Comparison of ENCODE assay signal across 9 cellular contexts in genomic region chr15:98946301-98947255, GRCh38.
A peak's percentile ranks its signal among the peaks of the same experiment; 100 is the strongest.
DNase-seq lines count a peak whose midpoint lies in the region; TF ChIP-seq lines count a peak whose summit lies in the region.
"Had no signal": no experiment of that assay in that cellular context is flagged by ENCODE, and none has a peak within 500 bp of the region (broad histone marks: within the 10 kb centered on the region; RNA-seq: fewer than 3 reads in every experiment).

No MANE protein-coding gene starts in this region.

- no peak overlapping the region for H2AFZ ChIP-seq in mammary epithelial cell (ENCODE audit: low read depth, low read length)

- BruUV-seq in mammary epithelial cell (replicated peaks; lab: Mats Ljungman, UMichigan), result no TSS peak

- 73% methylated on average over 10 of the region's 15 CpGs for WGBS in mammary epithelial cell (ENCODE audit: low coverage, missing lambda C conversion rate)

- no peak overlapping the region for H3K4me2 ChIP-seq in mammary epithelial cell (ENCODE audit: insufficient read depth, low read depth, low read length)

- H3K4me3 ChIP-seq in breast epithelium, result no peak overlapping the region
- no peak overlapping the region for H3K4me3 ChIP-seq in mammary epithelial cell (replicated peaks in 1 of 3; ENCODE audit: insufficient read depth in 1 of 3, low read depth in 2 of 3, low read length in 3 of 3)
- peak overlapping the region; percentile 33 to 44 for H3K4me3 ChIP-seq in neutrophil (ENCODE audit: low read depth in 1 of 2, low read length in 1 of 2)
- H3K4me3 ChIP-seq in MG63, result no peak overlapping the region

- H3K36me3 ChIP-seq in breast epithelium (no peaks in the 10 kb centered on the region), mammary epithelial cell (ENCODE audit: insufficient read depth, low read length) (peaks cover 15% of the 10 kb centered on the region), neutrophil (peaks cover 82% of the 10 kb centered on the region), MG63 (peaks cover 42% of the 10 kb centered on the region)

- DNase-seq in breast epithelium (ENCODE audit: low spot score in 2 of 2), result no peak
- no peak for DNase-seq in mammary epithelial cell
- peak; percentile 51 for DNase-seq in globus pallidus (ENCODE audit: low spot score)
- DNase-seq in MG63, result no peak
- DNase-seq in stimulated activated CD4-positive, alpha-beta T cell treated with anti-CD3 and anti-CD28 coated beads, Interleukin-4, amount 100 ng/mL, for 1 hour, result no peak
- DNase-seq in DMS114 treated with DMSO at 0.1 percent for 48 hours (lab: John Stamatoyannopoulos, UW; ENCODE audit: unreplicated experiment), result no peak
- DNase-seq in KG1 (lab: John Stamatoyannopoulos, UW), result no peak
- DNase-seq: ACHN had no signal

- H3K9ac ChIP-seq in mammary epithelial cell (ENCODE audit: insufficient read depth, low read length), result no peak overlapping the region

- H3K4me1 ChIP-seq in breast epithelium, result peaks cover 0 to 11% of the 10 kb centered on the region in 2 donors
- H3K4me1 ChIP-seq in mammary epithelial cell (ENCODE audit: insufficient read depth, low read length), result no peaks in the 10 kb centered on the region
- peaks cover 51 to 53% of the 10 kb centered on the region in 2 experiments for H3K4me1 ChIP-seq in neutrophil (ENCODE audit: control insufficient read depth in 1 of 2, insufficient read depth in 1 of 2, low read depth in 1 of 2, low read length in 1 of 2)

- CTCF ChIA-PET in mammary epithelial cell (lab: Charles Lee; ENCODE audit: low non-redundant PET), result no interaction called here

- H3K9me3 ChIP-seq in breast epithelium, result no peaks in the 10 kb centered on the region
- no peaks in the 10 kb centered on the region for H3K9me3 ChIP-seq in mammary epithelial cell (replicated peaks; ENCODE audit: insufficient read depth, low read length)
- no peaks in the 10 kb centered on the region for H3K9me3 ChIP-seq in neutrophil
- no peaks in the 10 kb centered on the region for H3K9me3 ChIP-seq in MG63

- TF ChIP-seq CTCF in breast epithelium (IDR thresholded peaks at IDR 0.05), result no peak
- no peak for TF ChIP-seq CTCF in mammary epithelial cell (conservative IDR thresholded peaks at IDR 0.05 in 1 of 2, IDR thresholded peaks at IDR 0.05 in 1 of 2; ENCODE audit: extremely low read depth in 1 of 2, insufficient read depth in 1 of 2, low read depth in 1 of 2, low read length in 2 of 2)
- TF ChIP-seq CTCF in neutrophil (IDR thresholded peaks at IDR 0.05), result no peak

- no peaks in the 10 kb centered on the region for H3K79me2 ChIP-seq in mammary epithelial cell (ENCODE audit: insufficient read depth, low read length)

- intact Hi-C loops in breast epithelium (cut with DNase I; ENCODE audit: low total_unique reads) (no loop called here), mammary epithelial cell (cut with micrococcal nuclease) (loop anchor here (10.0 kb wide), 1 partner anchor 108 kb away; no protein-coding TSS in a partner anchor)

- peak overlapping the region; percentile 37 to 49 for H3K27ac ChIP-seq in breast epithelium
- H3K27ac ChIP-seq in mammary epithelial cell (ENCODE audit: insufficient read depth, low read depth, low read length), result no peak overlapping the region
- peak overlapping the region; percentile 88 for H3K27ac ChIP-seq in neutrophil

- dilution Hi-C loops in mammary epithelial cell (cut with HindIII; ENCODE audit: low sequenced_read_pairs), result no loop called here

- no peaks in the 10 kb centered on the region for H3K27me3 ChIP-seq in breast epithelium
- H3K27me3 ChIP-seq in mammary epithelial cell (ENCODE audit: insufficient read depth, low read length), result no peaks in the 10 kb centered on the region
- H3K27me3 ChIP-seq in neutrophil, result no peaks in the 10 kb centered on the region
- no peaks in the 10 kb centered on the region for H3K27me3 ChIP-seq in MG63

- TF ChIP-seq POLR2A in breast epithelium (IDR thresholded peaks at IDR 0.05), result no peak

- in situ Hi-C loops in mammary epithelial cell (cut with MboI; ENCODE audit: low sequenced_read_pairs in 2 of 2), result no loop called here

- no peaks in the 10 kb centered on the region for H4K20me1 ChIP-seq in mammary epithelial cell (ENCODE audit: insufficient read depth, low read length)

Comparison
In these comparisons a context has a peak if more than half of its experiments do, and no peak if none do; other contexts are left out.
1. H3K4me3 ChIP-seq: peak in neutrophil (2 of 2); none in breast epithelium (0 of 3), mammary epithelial cell (0 of 3) and MG63 (single experiment).